ENCODE assay signal across 1 cellular context in the genomic region with DNA sequence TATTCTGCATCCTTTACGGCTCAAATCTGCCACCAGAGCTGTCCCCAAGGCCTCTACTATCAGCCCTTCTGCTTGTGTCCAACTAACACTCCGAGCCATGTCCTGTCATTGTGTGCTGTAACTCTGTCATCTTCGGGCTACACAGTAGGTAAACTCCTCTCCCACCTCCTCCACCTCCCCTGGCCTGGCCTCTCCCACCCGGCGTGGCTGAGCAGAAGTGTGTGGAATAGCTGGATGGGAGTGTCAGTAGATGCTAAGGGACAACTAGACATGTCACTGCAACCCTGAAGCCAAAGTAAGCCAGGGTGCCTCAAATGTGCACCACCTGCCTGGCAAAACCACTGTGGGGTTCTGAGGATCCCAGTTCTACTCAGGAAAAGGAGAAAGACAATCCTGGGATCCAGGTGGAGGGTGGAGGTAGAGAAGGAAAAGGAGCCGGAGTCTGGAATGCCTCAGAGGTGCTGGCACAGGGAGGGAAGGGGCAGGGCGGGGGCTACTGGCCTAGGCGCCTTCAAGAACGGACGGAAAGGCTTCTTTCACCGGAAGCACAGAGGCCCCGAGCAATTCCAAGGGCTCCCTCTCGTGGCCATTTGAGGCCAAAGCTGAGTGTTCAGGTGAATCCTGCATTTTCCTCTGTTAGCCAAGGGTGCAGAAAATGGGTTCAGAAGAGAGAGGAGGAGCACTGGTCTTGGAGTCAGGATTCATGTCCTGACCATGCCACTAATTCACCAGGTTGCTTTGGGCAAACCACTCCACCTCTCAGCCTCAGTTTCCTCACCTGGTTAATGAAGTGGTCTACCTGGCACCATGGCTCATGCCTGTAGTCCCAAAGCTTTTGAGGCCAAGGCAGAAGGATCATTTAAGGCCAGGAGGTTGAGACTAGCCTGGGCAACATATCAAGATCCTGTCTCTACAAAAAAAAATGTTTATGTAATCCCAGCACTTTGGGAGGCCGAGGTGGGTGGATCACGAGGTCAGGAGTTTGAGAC.
TF ChIP-seq lines count a peak whose summit lies in the region.

No MANE protein-coding gene starts in this region.

TF ChIP-seq in HepG2, 621 proteins besides CTCF, POLR2A, EP300 and RAD21 (continued from another document):
- TF ChIP-seq, protein P1, sequence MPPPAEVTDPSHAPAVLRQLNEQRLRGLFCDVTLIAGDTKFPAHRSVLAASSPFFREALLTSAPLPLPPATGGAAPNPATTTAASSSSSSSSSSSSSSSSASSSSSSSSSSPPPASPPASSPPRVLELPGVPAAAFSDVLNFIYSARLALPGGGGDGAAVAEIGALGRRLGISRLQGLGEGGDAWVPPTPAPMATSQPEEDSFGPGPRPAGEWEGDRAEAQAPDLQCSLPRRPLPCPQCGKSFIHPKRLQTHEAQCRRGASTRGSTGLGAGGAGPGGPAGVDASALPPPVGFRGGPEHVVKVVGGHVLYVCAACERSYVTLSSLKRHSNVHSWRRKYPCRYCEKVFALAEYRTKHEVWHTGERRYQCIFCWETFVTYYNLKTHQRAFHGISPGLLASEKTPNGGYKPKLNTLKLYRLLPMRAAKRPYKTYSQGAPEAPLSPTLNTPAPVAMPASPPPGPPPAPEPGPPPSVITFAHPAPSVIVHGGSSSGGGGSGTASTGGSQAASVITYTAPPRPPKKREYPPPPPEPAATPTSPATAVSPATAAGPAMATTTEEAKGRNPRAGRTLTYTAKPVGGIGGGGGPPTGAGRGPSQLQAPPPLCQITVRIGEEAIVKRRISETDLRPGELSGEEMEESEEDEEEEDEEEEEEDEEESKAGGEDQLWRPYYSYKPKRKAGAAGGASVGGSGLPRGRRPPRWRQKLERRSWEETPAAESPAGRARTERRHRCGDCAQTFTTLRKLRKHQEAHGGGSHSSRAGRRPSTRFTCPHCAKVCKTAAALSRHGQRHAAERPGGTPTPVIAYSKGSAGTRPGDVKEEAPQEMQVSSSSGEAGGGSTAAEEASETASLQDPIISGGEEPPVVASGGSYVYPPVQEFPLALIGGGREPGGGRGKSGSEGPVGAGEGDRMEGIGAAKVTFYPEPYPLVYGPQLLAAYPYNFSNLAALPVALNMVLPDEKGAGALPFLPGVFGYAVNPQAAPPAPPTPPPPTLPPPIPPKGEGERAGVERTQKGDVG (CRISPR knock-in tag; IDR thresholded peaks at IDR 0.05; ENCODE audit: borderline replicate concordance), result peak; percentile 98; the same call in 1 of the 2 replicates
- TF ChIP-seq, protein P2, sequence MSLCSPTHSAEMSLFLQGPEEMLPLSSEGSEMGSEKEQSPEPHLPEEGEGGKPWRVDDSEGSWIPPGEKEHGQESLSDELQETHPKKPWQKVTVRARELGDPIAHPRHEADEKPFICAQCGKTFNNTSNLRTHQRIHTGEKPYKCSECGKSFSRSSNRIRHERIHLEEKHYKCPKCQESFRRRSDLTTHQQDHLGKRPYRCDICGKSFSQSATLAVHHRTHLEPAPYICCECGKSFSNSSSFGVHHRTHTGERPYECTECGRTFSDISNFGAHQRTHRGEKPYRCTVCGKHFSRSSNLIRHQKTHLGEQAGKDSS (CRISPR knock-in tag; IDR thresholded peaks at IDR 0.05; ENCODE audit: borderline replicate concordance, low read depth), result peak; percentile 97
- TF ChIP-seq ZNF441 (CRISPR knock-in tag; IDR thresholded peaks at IDR 0.05; ENCODE audit: borderline replicate concordance) (no peak), PHB2 (IDR thresholded peaks at IDR 0.05; ENCODE audit: partially characterized antibody) (no peak), KDM2A (CRISPR knock-in tag; IDR thresholded peaks at IDR 0.05; ENCODE audit: borderline replicate concordance, low read depth) (peak; percentile 51; the same call in 1 of the 2 replicates), ZNF644 (CRISPR knock-in tag; IDR thresholded peaks at IDR 0.05; ENCODE audit: low read depth) (0 out of 2 replicates have a peak, but pooled peaks have one; percentile 10), NFKB2 (CRISPR knock-in tag; IDR thresholded peaks at IDR 0.05; ENCODE audit: borderline replicate concordance) (no peak), ZNF878 (CRISPR knock-in tag; IDR thresholded peaks at IDR 0.05) (no peak), PRPF4 (IDR thresholded peaks at IDR 0.05; ENCODE audit: low read depth, low read length, poor library complexity, severe bottlenecking) (peak; percentile 29), GABPA (IDR thresholded peaks at IDR 0.05; ENCODE audit: low read depth, low read length) (no peak), GABPA (CRISPR knock-in tag; IDR thresholded peaks at IDR 0.05; ENCODE audit: low read depth) (peak; percentile 81), XRCC5 (optimal IDR thresholded peaks at IDR 0.05; ENCODE audit: low read length) (peak; percentile 58)
- TF ChIP-seq, protein P3, sequence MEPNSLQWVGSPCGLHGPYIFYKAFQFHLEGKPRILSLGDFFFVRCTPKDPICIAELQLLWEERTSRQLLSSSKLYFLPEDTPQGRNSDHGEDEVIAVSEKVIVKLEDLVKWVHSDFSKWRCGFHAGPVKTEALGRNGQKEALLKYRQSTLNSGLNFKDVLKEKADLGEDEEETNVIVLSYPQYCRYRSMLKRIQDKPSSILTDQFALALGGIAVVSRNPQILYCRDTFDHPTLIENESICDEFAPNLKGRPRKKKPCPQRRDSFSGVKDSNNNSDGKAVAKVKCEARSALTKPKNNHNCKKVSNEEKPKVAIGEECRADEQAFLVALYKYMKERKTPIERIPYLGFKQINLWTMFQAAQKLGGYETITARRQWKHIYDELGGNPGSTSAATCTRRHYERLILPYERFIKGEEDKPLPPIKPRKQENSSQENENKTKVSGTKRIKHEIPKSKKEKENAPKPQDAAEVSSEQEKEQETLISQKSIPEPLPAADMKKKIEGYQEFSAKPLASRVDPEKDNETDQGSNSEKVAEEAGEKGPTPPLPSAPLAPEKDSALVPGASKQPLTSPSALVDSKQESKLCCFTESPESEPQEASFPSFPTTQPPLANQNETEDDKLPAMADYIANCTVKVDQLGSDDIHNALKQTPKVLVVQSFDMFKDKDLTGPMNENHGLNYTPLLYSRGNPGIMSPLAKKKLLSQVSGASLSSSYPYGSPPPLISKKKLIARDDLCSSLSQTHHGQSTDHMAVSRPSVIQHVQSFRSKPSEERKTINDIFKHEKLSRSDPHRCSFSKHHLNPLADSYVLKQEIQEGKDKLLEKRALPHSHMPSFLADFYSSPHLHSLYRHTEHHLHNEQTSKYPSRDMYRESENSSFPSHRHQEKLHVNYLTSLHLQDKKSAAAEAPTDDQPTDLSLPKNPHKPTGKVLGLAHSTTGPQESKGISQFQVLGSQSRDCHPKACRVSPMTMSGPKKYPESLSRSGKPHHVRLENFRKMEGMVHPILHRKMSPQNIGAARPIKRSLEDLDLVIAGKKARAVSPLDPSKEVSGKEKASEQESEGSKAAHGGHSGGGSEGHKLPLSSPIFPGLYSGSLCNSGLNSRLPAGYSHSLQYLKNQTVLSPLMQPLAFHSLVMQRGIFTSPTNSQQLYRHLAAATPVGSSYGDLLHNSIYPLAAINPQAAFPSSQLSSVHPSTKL (CRISPR knock-in tag; IDR thresholded peaks at IDR 0.05), result peak; percentile 28; the same call in 1 of the 2 replicates
- TF ChIP-seq, protein P4, sequence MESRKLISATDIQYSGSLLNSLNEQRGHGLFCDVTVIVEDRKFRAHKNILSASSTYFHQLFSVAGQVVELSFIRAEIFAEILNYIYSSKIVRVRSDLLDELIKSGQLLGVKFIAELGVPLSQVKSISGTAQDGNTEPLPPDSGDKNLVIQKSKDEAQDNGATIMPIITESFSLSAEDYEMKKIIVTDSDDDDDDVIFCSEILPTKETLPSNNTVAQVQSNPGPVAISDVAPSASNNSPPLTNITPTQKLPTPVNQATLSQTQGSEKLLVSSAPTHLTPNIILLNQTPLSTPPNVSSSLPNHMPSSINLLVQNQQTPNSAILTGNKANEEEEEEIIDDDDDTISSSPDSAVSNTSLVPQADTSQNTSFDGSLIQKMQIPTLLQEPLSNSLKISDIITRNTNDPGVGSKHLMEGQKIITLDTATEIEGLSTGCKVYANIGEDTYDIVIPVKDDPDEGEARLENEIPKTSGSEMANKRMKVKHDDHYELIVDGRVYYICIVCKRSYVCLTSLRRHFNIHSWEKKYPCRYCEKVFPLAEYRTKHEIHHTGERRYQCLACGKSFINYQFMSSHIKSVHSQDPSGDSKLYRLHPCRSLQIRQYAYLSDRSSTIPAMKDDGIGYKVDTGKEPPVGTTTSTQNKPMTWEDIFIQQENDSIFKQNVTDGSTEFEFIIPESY (CRISPR knock-in tag; IDR thresholded peaks at IDR 0.05), result peak; percentile 73
